9 cellular contexts compared by ENCODE assay signal in genomic region chr19:55063492-55063843, GRCh38. TPM values are rescaled to one million over a fixed set of nuclear protein-coding genes. Genes with fewer than 3 reads are reported as not detected.
DNase-seq lines count a peak whose midpoint lies in the region; ATAC-seq, FAIRE-seq and TF ChIP-seq lines count a peak whose summit lies in the region.
"Had no signal": no experiment of that assay in that cellular context is flagged by ENCODE, and none has a peak within 500 bp of the region (broad histone marks: within the 10 kb centered on the region; RNA-seq: fewer than 3 reads in every experiment).

No MANE protein-coding gene starts in this region.

- H3K27ac ChIP-seq in left ventricle myocardium inferior (replicated peaks) (peak overlapping the region; percentile 91), upper lobe of right lung (no peak overlapping the region)

- ATAC-seq in Right ventricle myocardium superior (ENCODE audit: poor library complexity) (no peak), upper lobe of right lung (no peak)

- FAIRE-seq in HTR-8/SVneo (lab: Jason Lieb, UNC) = no peak

- H3K27me3 ChIP-seq in left ventricle myocardium inferior (ENCODE audit: low read depth) = peaks cover 24% of the 10 kb centered on the region
- no peaks in the 10 kb centered on the region for H3K27me3 ChIP-seq in upper lobe of right lung

- H3K36me3 Mint-ChIP-seq in brain (peaks cover 16% of the 10 kb centered on the region), nephron (ENCODE audit: low read depth) (peaks cover 16% of the 10 kb centered on the region)

- H3K4me1 ChIP-seq in left ventricle myocardium inferior (peaks cover 34% of the 10 kb centered on the region), upper lobe of right lung (peaks cover 15% of the 10 kb centered on the region)

- H3K4me1 Mint-ChIP-seq in brain = peaks cover 26% of the 10 kb centered on the region
- H3K4me1 Mint-ChIP-seq in nephron = peaks cover 4% of the 10 kb centered on the region

- no peaks in the 10 kb centered on the region for H3K9me3 Mint-ChIP-seq in brain
- no peaks in the 10 kb centered on the region for H3K9me3 Mint-ChIP-seq in nephron

- H3K36me3 ChIP-seq in left ventricle myocardium inferior (peaks cover 13% of the 10 kb centered on the region), upper lobe of right lung (peaks cover 5% of the 10 kb centered on the region)

- no peak for TF ChIP-seq CTCF in left ventricle myocardium inferior (IDR thresholded peaks at IDR 0.05; ENCODE audit: borderline replicate concordance)
- TF ChIP-seq CTCF in brain (conservative IDR thresholded peaks at IDR 0.05) = no peak
- no peak for TF ChIP-seq CTCF in nephron (IDR thresholded peaks at IDR 0.05; ENCODE audit: unreplicated experiment in 3 of 3)
- TF ChIP-seq CTCF in upper lobe of right lung (IDR thresholded peaks at IDR 0.05) = no peak

- H3K27me3 Mint-ChIP-seq in brain (peaks cover 47% of the 10 kb centered on the region), nephron (ENCODE audit: low read depth) (peaks cover 50% of the 10 kb centered on the region)

- H3K9me3 ChIP-seq in left ventricle myocardium inferior (replicated peaks) (no peaks in the 10 kb centered on the region), upper lobe of right lung (no peaks in the 10 kb centered on the region)

- H3K4me3 ChIP-seq in left ventricle myocardium inferior = peak overlapping the region; percentile 85
- H3K4me3 ChIP-seq in upper lobe of right lung = peak overlapping the region; percentile 98

- DNase-seq in left ventricle myocardium inferior (no peak), Right ventricle myocardium superior (no peak), upper lobe of right lung (no peak), HTR-8/SVneo (ENCODE audit: insufficient read length, low spot score) (no peak), islet precursor cell (no peak), GOT3 (lab: John Stamatoyannopoulos, UW) (no peak)

- intact Hi-C loops in left ventricle myocardium inferior (cut with micrococcal nuclease) (no loop called here), Right ventricle myocardium superior (cut with DNase I) (no loop called here), upper lobe of right lung (cut with DNase I) (no loop called here)

- H3K4me3 Mint-ChIP-seq in brain = peak overlapping the region; percentile 84 to 91 (median 87)
- H3K4me3 Mint-ChIP-seq in nephron = peak overlapping the region; percentile 80 to 89 (median 88)

- H3K27ac Mint-ChIP-seq in brain (peak overlapping the region in 3 of 5 experiments; percentile 48 to 65 (median 63)), nephron (no peak overlapping the region)

RNA-seq across cellular contexts. Expression of gene RDH13, which starts 0.5 kb away (rescaled TPM):
- total RNA-seq in left ventricle myocardium inferior (53.8 TPM), Right ventricle myocardium superior (45.6 TPM), upper lobe of right lung (30.0 TPM)
- 4.8 TPM for polyA plus RNA-seq in brain (ENCODE audit: insufficient read depth, low read depth, low replicate concordance)

RNA-seq across cellular contexts. Expression of gene EPS8L1, which starts 12.2 kb away (rescaled TPM):
- total RNA-seq in left ventricle myocardium inferior = 0.88 TPM
- total RNA-seq in Right ventricle myocardium superior = 0.83 TPM
- polyA plus RNA-seq in brain (ENCODE audit: insufficient read depth, low read depth, low replicate concordance) = 5.5 TPM
- total RNA-seq in upper lobe of right lung = 35.6 TPM

RNA-seq across cellular contexts. Expression of gene GP6, which starts 25.4 kb away (rescaled TPM):
- 0.30 TPM for total RNA-seq in left ventricle myocardium inferior
- 0.48 TPM for total RNA-seq in Right ventricle myocardium superior
- not detected for polyA plus RNA-seq in brain (ENCODE audit: insufficient read depth, low read depth, low replicate concordance)
- 0.32 TPM for total RNA-seq in upper lobe of right lung
- total RNA-seq: dermis microvascular lymphatic vessel endothelial cell had no signal

RNA-seq across cellular contexts. Expression of gene PPP1R12C, which starts 54.0 kb away (rescaled TPM):
- total RNA-seq in left ventricle myocardium inferior (228 TPM), Right ventricle myocardium superior (126 TPM), upper lobe of right lung (120 TPM)
- 56.9 TPM for polyA plus RNA-seq in brain (ENCODE audit: insufficient read depth, low read depth, low replicate concordance)

Comparison
In these comparisons a context has a peak if more than half of its experiments do, and no peak if none do; other contexts are left out.
1. H3K27ac Mint-ChIP-seq: peak in brain (3 of 5); none in nephron (0 of 3).
2. RNA of gene EPS8L1, which starts 12.2 kb away (total RNA-seq): 35.6 TPM in upper lobe of right lung (single experiment); 0.88 TPM in left ventricle myocardium inferior (single experiment) and 0.83 TPM in Right ventricle myocardium superior (single experiment); every median in the first group is over 10 times any median in the second.